Comparison of ENCODE assay signal across 1 cellular context in the genomic region with DNA sequence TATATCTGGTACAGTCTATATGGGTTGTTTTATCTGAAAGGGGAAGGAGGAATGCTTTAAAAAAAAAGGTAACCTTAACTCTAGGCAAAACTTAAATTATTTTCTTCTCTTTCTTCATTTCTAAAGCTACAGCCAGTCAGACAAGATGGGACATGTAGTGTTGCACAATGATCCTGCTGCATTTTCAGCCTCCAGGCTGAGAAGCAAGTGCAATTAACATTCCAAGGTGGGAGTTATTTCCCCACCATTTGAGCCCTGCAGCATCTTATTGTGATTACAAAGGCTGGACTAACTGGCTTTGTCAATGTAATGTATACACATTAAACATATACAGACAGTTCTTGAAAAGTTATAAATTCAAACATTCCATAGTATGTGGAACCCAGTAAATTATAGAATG.
TF ChIP-seq lines count a peak whose summit lies in the region.

No MANE protein-coding gene starts in this region.

TF ChIP-seq in HepG2, 621 proteins besides CTCF, POLR2A, EP300 and RAD21 (continued from another document):
- TF ChIP-seq, protein P1, sequence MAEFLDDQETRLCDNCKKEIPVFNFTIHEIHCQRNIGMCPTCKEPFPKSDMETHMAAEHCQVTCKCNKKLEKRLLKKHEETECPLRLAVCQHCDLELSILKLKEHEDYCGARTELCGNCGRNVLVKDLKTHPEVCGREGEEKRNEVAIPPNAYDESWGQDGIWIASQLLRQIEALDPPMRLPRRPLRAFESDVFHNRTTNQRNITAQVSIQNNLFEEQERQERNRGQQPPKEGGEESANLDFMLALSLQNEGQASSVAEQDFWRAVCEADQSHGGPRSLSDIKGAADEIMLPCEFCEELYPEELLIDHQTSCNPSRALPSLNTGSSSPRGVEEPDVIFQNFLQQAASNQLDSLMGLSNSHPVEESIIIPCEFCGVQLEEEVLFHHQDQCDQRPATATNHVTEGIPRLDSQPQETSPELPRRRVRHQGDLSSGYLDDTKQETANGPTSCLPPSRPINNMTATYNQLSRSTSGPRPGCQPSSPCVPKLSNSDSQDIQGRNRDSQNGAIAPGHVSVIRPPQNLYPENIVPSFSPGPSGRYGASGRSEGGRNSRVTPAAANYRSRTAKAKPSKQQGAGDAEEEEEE (CRISPR knock-in tag; IDR thresholded peaks at IDR 0.05; ENCODE audit: borderline replicate concordance) = no peak
